18 cellular contexts compared by ENCODE assay signal in genomic region chr15:77607894-77608261, GRCh38. TPM values are rescaled to one million over a fixed set of nuclear protein-coding genes. Genes with fewer than 3 reads are reported as not detected.
DNase-seq lines count a peak whose midpoint lies in the region; TF ChIP-seq lines count a peak whose summit lies in the region.
"Had no signal": no experiment of that assay in that cellular context is flagged by ENCODE, and none has a peak within 500 bp of the region (broad histone marks: within the 10 kb centered on the region; RNA-seq: fewer than 3 reads in every experiment).

No MANE protein-coding gene starts in this region.

- no peak overlapping the region for H2BK5ac ChIP-seq in H9 (ENCODE audit: insufficient read length, low read length)

- no peak overlapping the region for H4K91ac ChIP-seq in H9 (ENCODE audit: insufficient read length, low read depth, low read length)

- no peak overlapping the region for H2AK5ac ChIP-seq in H9 (ENCODE audit: insufficient read length, low read length)

- TF ChIP-seq CTCF in H9 (conservative IDR thresholded peaks at IDR 0.05) (no peak), brain (conservative IDR thresholded peaks at IDR 0.05) (no peak), osteoblast (IDR thresholded peaks at IDR 0.05; ENCODE audit: extremely low read depth, low read depth, low read length) (no peak)

- H4K8ac ChIP-seq in H9 (replicated peaks; ENCODE audit: insufficient read length, low read depth, low read length) = no peak overlapping the region

- H2BK15ac ChIP-seq in H9 (ENCODE audit: low read depth, low read length) = no peak overlapping the region

- H3K27me3 Mint-ChIP-seq in H9 (ENCODE audit: low read depth) (peaks cover 12% of the 10 kb centered on the region), brain (no peaks in the 10 kb centered on the region)
- H3K27me3 Mint-ChIP-seq: activated naive CD8-positive, alpha-beta T cell treated with anti-CD3 and anti-CD28 coated beads, Interleukin-2, amount 50 U/mL, for 24 hours had no signal

- no peak overlapping the region for H3K9ac ChIP-seq in H9 (ENCODE audit: extremely low read depth, insufficient read length, low read length)

- H3K18ac ChIP-seq in H9 (ENCODE audit: insufficient read length, low read depth, low read length) = peak overlapping the region; percentile 10

- no peak overlapping the region for H3K4me3 Mint-ChIP-seq in H9
- no peak overlapping the region for H3K4me3 Mint-ChIP-seq in brain
- H3K4me3 Mint-ChIP-seq: activated naive CD8-positive, alpha-beta T cell treated with anti-CD3 and anti-CD28 coated beads, Interleukin-2, amount 50 U/mL, for 24 hours; stimulated activated effector memory CD8-positive, alpha-beta T cell treated with anti-CD3 and anti-CD28 coated beads, Interleukin-12 subunit alpha, Interleukin-12 subunit beta, amount 100 ng/mL, for 72 hours; T-helper 1 cell treated with Interleukin-12 subunit alpha and Interleukin-12 subunit beta and Interleukin-4 antibody, amounts not matched to agents 30 μg/mL and 1 μg/mL, for 36 hours had no signal

- WGBS in H9 (ENCODE audit: extremely low coverage, insufficient read length, low lambda C conversion rate) = no CpG with 5 or more reads among the region's 5 CpGs

- no peaks in the 10 kb centered on the region for H3K36me3 ChIP-seq in osteoblast (ENCODE audit: insufficient read depth, low read length)

- H3K23me2 ChIP-seq in H9 (ENCODE audit: insufficient read length, low read depth, low read length, poor library complexity, severe bottlenecking) = no peaks in the 10 kb centered on the region

- no peak overlapping the region for H3K4ac ChIP-seq in H9 (ENCODE audit: low read depth, low read length)

- no peak overlapping the region for H2BK12ac ChIP-seq in H9 (ENCODE audit: insufficient read length, low read depth, low read length)

- H4K5ac ChIP-seq in H9 (ENCODE audit: insufficient read length, low read depth, low read length) = no peak overlapping the region

- H3K4me3 ChIP-seq in osteoblast (ENCODE audit: insufficient read depth, low read length) = no peak overlapping the region

- no peaks in the 10 kb centered on the region for H3K36me3 Mint-ChIP-seq in H9 (ENCODE audit: insufficient read depth in 1 of 3, low read depth in 3 of 3)
- no peaks in the 10 kb centered on the region for H3K36me3 Mint-ChIP-seq in brain

- no peak overlapping the region for H3T11ph ChIP-seq in H9 (ENCODE audit: low read length)

- no peak overlapping the region for H3K4me2 ChIP-seq in H9 (ENCODE audit: insufficient read depth, insufficient read length, low read length)
- no peak overlapping the region for H3K4me2 ChIP-seq in osteoblast (ENCODE audit: insufficient read depth, low read length)

- H2BK20ac ChIP-seq in H9 (ENCODE audit: low read depth, low read length, poor library complexity, severe bottlenecking) = no peak overlapping the region

- no peak overlapping the region for H3K56ac ChIP-seq in H9 (ENCODE audit: insufficient read length, low read depth, low read length)

- no peaks in the 10 kb centered on the region for H3K79me1 ChIP-seq in H9 (ENCODE audit: insufficient read depth, low read depth, low read length, poor library complexity, severe bottlenecking)

- no peak overlapping the region for H3K27ac ChIP-seq in H9 (ENCODE audit: insufficient read length, low read depth, low read length)
- H3K27ac ChIP-seq in osteoblast (ENCODE audit: low read depth, low read length) = peak overlapping the region; percentile 73
- H3K27ac ChIP-seq: epithelial cell of prostate had no signal

- no peak overlapping the region for H3K23ac ChIP-seq in H9 (ENCODE audit: insufficient read length, low read depth, low read length)

- H3K9me3 ChIP-seq in H9 (ENCODE audit: control insufficient read depth, low read depth, low read length) (no peaks in the 10 kb centered on the region), osteoblast (ENCODE audit: low read depth, low read length) (no peaks in the 10 kb centered on the region)

- peaks cover 2% of the 10 kb centered on the region; the same call in 1 of the 2 replicates for H3K4me1 ChIP-seq in H9 (ENCODE audit: insufficient read depth, low read length)
- peaks cover 20% of the 10 kb centered on the region for H3K4me1 ChIP-seq in osteoblast (ENCODE audit: insufficient read depth, low read length)

- H3K79me2 ChIP-seq in H9 (ENCODE audit: insufficient read depth, low read length) (no peaks in the 10 kb centered on the region), osteoblast (ENCODE audit: insufficient read depth, low read length) (no peaks in the 10 kb centered on the region)

- H3K4me1 Mint-ChIP-seq in H9 = peaks cover 57 to 66% of the 10 kb centered on the region in 2 experiments
- H3K4me1 Mint-ChIP-seq in brain = peaks cover 85% of the 10 kb centered on the region

- 0 out of 2 replicates have a peak overlapping the region, but pooled peaks have one; percentile 14 for H3K14ac ChIP-seq in H9 (ENCODE audit: insufficient read depth, low read length)

- no peak overlapping the region for H2BK120ac ChIP-seq in H9 (ENCODE audit: low read depth, low read length, poor library complexity, severe bottlenecking)

- H3K27me3 ChIP-seq in H9 (ENCODE audit: insufficient read depth, low read length) = no peaks in the 10 kb centered on the region
- H3K27me3 ChIP-seq in osteoblast (ENCODE audit: insufficient read depth, low read length) = no peaks in the 10 kb centered on the region

- H3K9me3 Mint-ChIP-seq in H9 = no peaks in the 10 kb centered on the region; a peak in 1 of 5 replicates
- H3K9me3 Mint-ChIP-seq in brain = no peaks in the 10 kb centered on the region
- H3K9me3 Mint-ChIP-seq: activated naive CD8-positive, alpha-beta T cell treated with anti-CD3 and anti-CD28 coated beads, Interleukin-2, amount 50 U/mL, for 24 hours; stimulated activated effector memory CD8-positive, alpha-beta T cell treated with anti-CD3 and anti-CD28 coated beads, Interleukin-12 subunit alpha, Interleukin-12 subunit beta, amount 100 ng/mL, for 72 hours; T-helper 1 cell treated with Interleukin-12 subunit alpha and Interleukin-12 subunit beta and Interleukin-4 antibody, amounts not matched to agents 30 μg/mL and 1 μg/mL, for 36 hours had no signal

- H2AFZ ChIP-seq in H9 (ENCODE audit: low read length) = no peak overlapping the region
- peak overlapping the region; percentile 76 for H2AFZ ChIP-seq in osteoblast (ENCODE audit: low read length)

- H3K27ac Mint-ChIP-seq in H9 (peak overlapping the region in 1 of 3 experiments; percentile 53; a peak in 1 of 7 replicates), brain (peak overlapping the region in 3 of 5 experiments; percentile 60 to 92 (median 74))
- H3K27ac Mint-ChIP-seq: activated naive CD8-positive, alpha-beta T cell treated with anti-CD3 and anti-CD28 coated beads, Interleukin-2, amount 50 U/mL, for 24 hours; stimulated activated effector memory CD8-positive, alpha-beta T cell treated with anti-CD3 and anti-CD28 coated beads, Interleukin-12 subunit alpha, Interleukin-12 subunit beta, amount 100 ng/mL, for 72 hours; T-helper 1 cell treated with Interleukin-12 subunit alpha and Interleukin-12 subunit beta and Interleukin-4 antibody, amounts not matched to agents 30 μg/mL and 1 μg/mL, for 36 hours had no signal

- H4K20me1 ChIP-seq in H9 (ENCODE audit: control insufficient read depth, insufficient read depth, insufficient read length) (no peaks in the 10 kb centered on the region), osteoblast (ENCODE audit: insufficient read depth, low read length) (no peaks in the 10 kb centered on the region)

- DNase-seq in H9 (no peak), NCI-H524 (lab: John Stamatoyannopoulos, UW) (peak; percentile 94 to 95), osteoblast (ENCODE audit: insufficient read length, low spot score, missing footprints) (no peak), superior temporal gyrus (ENCODE audit: extremely low spot score) (no peak), AG08395 (ENCODE audit: low spot score) (no peak)
- no peak for DNase-seq in NK-92 treated with Interleukin-12 subunit alpha and Interleukin-12 subunit beta, amount 100 ng/mL, for 24 hours (lab: John Stamatoyannopoulos, UW)
- DNase-seq: activated CD4-positive, alpha-beta T cell treated with anti-CD3 and anti-CD28 coated beads for 1 hour; activated naive CD8-positive, alpha-beta T cell treated with anti-CD3 and anti-CD28 coated beads, Interleukin-2, amount 50 U/mL, for 24 hours; activated T-cell treated with anti-CD3 and anti-CD28 coated beads, Interleukin-2, amount 50 U/mL, for 48 hours; KG1; NCI-H2029; stimulated activated CD4-positive, alpha-beta T cell treated with anti-CD3 and anti-CD28 coated beads, Interleukin-4, amount 100 ng/mL, for 24 hours had no signal

RNA-seq across cellular contexts. Expression of gene LINGO1, which starts 24.8 kb away (rescaled TPM):
- total RNA-seq in H9 (2021) (41.6 and 42.6 TPM in 2 replicates), osteoblast (under 0.01 and 1.1 TPM in 2 replicates)
- polyA plus RNA-seq in brain (ENCODE audit: insufficient read depth, low read depth, low replicate concordance) = 40.6 TPM
- total RNA-seq: myocyte, OCI-LY7 had no signal

Comparison
In these comparisons a context has a peak if more than half of its experiments do, and no peak if none do; other contexts are left out.
1. DNase-seq: peak in NCI-H524 (2 of 2); none in H9 (single experiment), osteoblast (single experiment), NK-92 treated with Interleukin-12 subunit alpha and Interleukin-12 subunit beta, amount 100 ng/mL, for 24 hours (single experiment), superior temporal gyrus (single experiment) and AG08395 (single experiment).
2. RNA of gene LINGO1, which starts 24.8 kb away (total RNA-seq): 41.6 to 42.6 TPM in H9; under 0.01 to 1.1 TPM in osteoblast; every median in the first group is over 10 times any median in the second.